ENCODE assay signal across 13 cellular contexts in the genomic region with DNA sequence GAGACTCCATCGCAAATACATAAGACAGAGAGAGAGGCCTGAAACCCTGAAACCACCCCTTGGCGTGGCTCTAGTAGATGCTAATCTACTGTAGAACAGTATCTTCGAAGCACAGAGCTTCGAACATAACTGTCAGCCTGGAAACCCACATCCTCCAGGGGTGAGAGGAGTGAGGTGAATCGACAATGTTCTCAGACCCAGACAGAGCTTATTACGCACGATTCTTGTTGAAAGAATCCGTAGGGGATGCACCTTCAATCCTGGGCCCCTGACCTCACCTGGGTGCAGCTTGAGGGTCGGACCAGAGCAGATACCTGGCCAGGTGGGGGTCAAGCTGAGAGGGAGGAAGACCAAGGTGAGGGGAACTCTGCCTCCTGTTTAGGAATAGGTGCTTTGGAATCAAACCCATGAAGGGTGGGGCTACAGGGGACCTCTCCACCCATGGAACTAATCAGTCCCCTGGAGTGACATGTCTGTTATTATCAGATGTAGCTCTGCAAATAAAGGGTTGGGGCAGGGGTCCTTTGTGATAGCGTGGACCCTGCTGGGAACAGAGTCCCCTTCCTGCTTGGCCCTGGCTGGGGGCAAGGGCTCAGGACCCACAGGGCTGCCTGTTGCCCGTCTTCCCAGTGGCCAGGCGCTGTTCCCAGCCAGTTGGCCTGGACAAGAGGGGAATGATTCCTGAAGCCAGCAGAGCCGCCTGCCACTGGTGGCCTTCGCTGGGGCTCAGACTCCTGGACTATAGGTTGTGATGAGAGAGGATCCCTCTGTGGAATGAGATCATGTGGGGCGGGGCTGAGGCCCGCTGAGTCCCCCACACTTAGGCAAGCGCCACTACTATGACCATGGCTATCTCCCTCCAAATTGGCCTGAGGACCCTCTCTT. TPM values are rescaled to one million over a fixed set of nuclear protein-coding genes. Genes with fewer than 3 reads are reported as not detected.
DNase-seq lines count a peak whose midpoint lies in the region; TF ChIP-seq lines count a peak whose summit lies in the region.
"Had no signal": no experiment of that assay in that cellular context is flagged by ENCODE, and none has a peak within 500 bp of the region (broad histone marks: within the 10 kb centered on the region; RNA-seq: fewer than 3 reads in every experiment).

No MANE protein-coding gene starts in this region.

- no peak overlapping the region for H2AFZ ChIP-seq in H9 (ENCODE audit: low read length)

- no peaks in the 10 kb centered on the region for H4K20me1 ChIP-seq in H9 (ENCODE audit: control insufficient read depth, insufficient read depth, insufficient read length)

- no peaks in the 10 kb centered on the region for H3K23me2 ChIP-seq in H9 (ENCODE audit: insufficient read length, low read depth, low read length, poor library complexity, severe bottlenecking)

- no peak overlapping the region for H3K14ac ChIP-seq in H9 (ENCODE audit: insufficient read depth, low read length)

- H3K27me3 ChIP-seq in H9 (ENCODE audit: insufficient read depth, low read length): no peaks in the 10 kb centered on the region
- H3K27me3 ChIP-seq: right lobe of liver had no signal

- H2BK12ac ChIP-seq in H9 (ENCODE audit: insufficient read length, low read depth, low read length): no peak overlapping the region

- no peak overlapping the region for H4K5ac ChIP-seq in H9 (ENCODE audit: insufficient read length, low read depth, low read length)

- H3K56ac ChIP-seq in H9 (ENCODE audit: insufficient read length, low read depth, low read length): no peak overlapping the region

- no peaks in the 10 kb centered on the region for H3K79me2 ChIP-seq in H9 (ENCODE audit: insufficient read depth, low read length)

- peaks cover 4% of the 10 kb centered on the region; the same call in 1 of the 2 replicates for H3K4me1 ChIP-seq in H9 (ENCODE audit: insufficient read depth, low read length)
- H3K4me1 ChIP-seq: right lobe of liver had no signal

- H3K4me3 Mint-ChIP-seq in H9: no peak overlapping the region

- no peak overlapping the region for H2BK20ac ChIP-seq in H9 (ENCODE audit: low read depth, low read length, poor library complexity, severe bottlenecking)

- no peak overlapping the region for H4K8ac ChIP-seq in H9 (replicated peaks; ENCODE audit: insufficient read length, low read depth, low read length)

- no peak overlapping the region for H3K9ac ChIP-seq in H9 (ENCODE audit: extremely low read depth, insufficient read length, low read length)

- no peaks in the 10 kb centered on the region for H3K9me3 Mint-ChIP-seq in H9

- no peak overlapping the region for H3K18ac ChIP-seq in H9 (ENCODE audit: insufficient read length, low read depth, low read length)

- no peaks in the 10 kb centered on the region for H3K79me1 ChIP-seq in H9 (ENCODE audit: insufficient read depth, low read depth, low read length, poor library complexity, severe bottlenecking)

- no CpG with 5 or more reads among the region's 17 CpGs for WGBS in H9 (ENCODE audit: extremely low coverage, insufficient read length, low lambda C conversion rate)

- H3K4ac ChIP-seq in H9 (ENCODE audit: low read depth, low read length): no peak overlapping the region

- H3K4me3 ChIP-seq in skin epidermis: no peak overlapping the region
- H3K4me3 ChIP-seq: right lobe of liver had no signal

- DNase-seq in HUDEP-2 (lab: John Stamatoyannopoulos, UW; ENCODE audit: unreplicated experiment in 76 of 76) (peak in 42 of 76 experiments; percentile 5 to 73 (median 34)), hypothalamus (lab: John Stamatoyannopoulos, UW) (no peak), H9 (no peak), UCSD-AML1 (lab: John Stamatoyannopoulos, UW; ENCODE audit: unreplicated experiment) (no peak), NCI-H2171 treated with DMSO at 0.1 percent for 48 hours (lab: John Stamatoyannopoulos, UW) (no peak)
- peak; percentile 49 to 50 for DNase-seq in activated CD4-positive, alpha-beta T cell treated with anti-CD3 and anti-CD28 coated beads for 4 hours
- DNase-seq in activated naive CD4-positive, alpha-beta T cell treated with anti-CD3 and anti-CD28 coated beads, Interleukin-2, amount 50 U/mL, for 16 hours: peak; percentile 29
- DNase-seq: NCI-H1436 had no signal

- H4K91ac ChIP-seq in H9 (ENCODE audit: insufficient read length, low read depth, low read length): no peak overlapping the region

- no peak overlapping the region for H3T11ph ChIP-seq in H9 (ENCODE audit: low read length)

- H2BK15ac ChIP-seq in H9 (ENCODE audit: low read depth, low read length): no peak overlapping the region

- no peaks in the 10 kb centered on the region for H3K9me3 ChIP-seq in H9 (ENCODE audit: control insufficient read depth, low read depth, low read length)
- H3K9me3 ChIP-seq: right lobe of liver had no signal

- H3K27me3 Mint-ChIP-seq in H9 (ENCODE audit: low read depth): no peaks in the 10 kb centered on the region; the same call in 1 of the 2 replicates

- H2BK5ac ChIP-seq in H9 (ENCODE audit: insufficient read length, low read length): no peak overlapping the region

- H2BK120ac ChIP-seq in H9 (ENCODE audit: low read depth, low read length, poor library complexity, severe bottlenecking): no peak overlapping the region

- no peaks in the 10 kb centered on the region; a peak in 1 of 7 replicates for H3K36me3 Mint-ChIP-seq in H9 (ENCODE audit: insufficient read depth in 1 of 3, low read depth in 3 of 3)

- no peak overlapping the region for H3K27ac Mint-ChIP-seq in H9

- H3K27ac ChIP-seq in skin epidermis: peak overlapping the region in 11 of 21 experiments; percentile 11 to 90 (median 56)
- no peak overlapping the region for H3K27ac ChIP-seq in H9 (ENCODE audit: insufficient read length, low read depth, low read length)
- H3K27ac ChIP-seq: right lobe of liver, VCaP had no signal

- H3K4me1 Mint-ChIP-seq in H9: peaks cover 14 to 20% of the 10 kb centered on the region in 2 experiments

- H2AK5ac ChIP-seq in H9 (ENCODE audit: insufficient read length, low read length): no peak overlapping the region

- no peak overlapping the region for H3K23ac ChIP-seq in H9 (ENCODE audit: insufficient read length, low read depth, low read length)

- no peak for TF ChIP-seq CTCF in H9 (conservative IDR thresholded peaks at IDR 0.05)

- H3K4me2 ChIP-seq in H9 (ENCODE audit: insufficient read depth, insufficient read length, low read length): no peak overlapping the region

RNA-seq across cellular contexts. Expression of a gene that starts 41.2 kb away (rescaled TPM):
- not detected in 2 replicates for total RNA-seq in H9 (2021)
- total RNA-seq: glomerular endothelial cell, temporal lobe had no signal

Comparison
In these comparisons a context has a peak if more than half of its experiments do, and no peak if none do; other contexts are left out.
1. DNase-seq: peak in HUDEP-2 (42 of 76), activated CD4-positive, alpha-beta T cell treated with anti-CD3 and anti-CD28 coated beads for 4 hours (2 of 2) and activated naive CD4-positive, alpha-beta T cell treated with anti-CD3 and anti-CD28 coated beads, Interleukin-2, amount 50 U/mL, for 16 hours (single experiment); none in hypothalamus (0 of 51), H9 (single experiment), UCSD-AML1 (single experiment) and NCI-H2171 treated with DMSO at 0.1 percent for 48 hours (single experiment).